ENCODE assay signal across 41 cellular contexts in the genomic region with DNA sequence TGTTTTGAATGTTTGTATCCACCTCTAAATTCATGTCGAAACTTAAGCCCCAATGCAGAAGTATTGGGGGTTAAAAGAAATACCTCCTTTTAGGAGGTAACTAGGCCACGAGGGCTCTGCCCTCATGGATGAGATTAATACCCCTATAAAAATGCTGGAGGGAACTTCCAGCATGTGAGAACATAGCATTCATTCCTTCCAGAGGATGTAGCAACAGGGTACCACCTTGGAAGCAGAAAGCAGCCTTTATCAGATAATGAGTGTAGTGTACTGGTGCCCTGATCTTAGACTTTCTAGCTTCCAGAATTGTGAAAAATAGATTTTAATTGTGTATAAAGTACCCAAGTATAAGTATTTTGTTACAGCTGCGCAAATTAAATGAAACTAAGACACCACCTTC.
"Had no signal": no experiment of that assay in that cellular context is flagged by ENCODE, and none has a peak within 500 bp of the region (broad histone marks: within the 10 kb centered on the region; RNA-seq: fewer than 3 reads in every experiment).

No MANE protein-coding gene starts in this region.

- H3K4me3 Mint-ChIP-seq: activated naive CD4-positive, alpha-beta T cell treated with anti-CD3 and anti-CD28 coated beads for 36 hours; activated naive CD4-positive, alpha-beta T cell treated with anti-CD3 and anti-CD28 coated beads, Interleukin-2, amount 10 ng/mL, durations not matched to agents 7 days and 5 days; activated naive CD4-positive, alpha-beta T cell treated with anti-CD3 and anti-CD28 coated beads, Interleukin-2, amount 50 U/mL, for 24 hours; activated naive CD8-positive, alpha-beta T cell; activated naive CD8-positive, alpha-beta T cell treated with anti-CD3 and anti-CD28 coated beads for 36 hours; activated naive CD8-positive, alpha-beta T cell treated with anti-CD3 and anti-CD28 coated beads, Interleukin-2, amount 10 ng/mL, durations not matched to agents 7 days and 5 days; activated naive CD8-positive, alpha-beta T cell treated with anti-CD3 and anti-CD28 coated beads, Interleukin-2, amount 50 U/mL, for 24 hours; activated T-cell treated with anti-CD3 and anti-CD28 coated beads, Interleukin-2, amount 50 U/mL, for 24 hours; activated T-cell treated with anti-CD3 and anti-CD28 coated beads, Interleukin-2, amount 50 U/mL, for 4 hours; activated T-cell treated with anti-CD3 and anti-CD28 coated beads, Interleukin-2, amount 50 U/mL, for 72 hours; activated T-helper 1 cell treated with anti-CD3 and anti-CD28 coated beads, Interleukin-12 subunit alpha, Interleukin-12 subunit beta, Interleukin-2, Interleukin-4 antibody, amounts not matched to agents 30 ng/mL and 10 ng/mL and 1 ng/mL, durations not matched to agents 14 hours and 24 hours and 36 hours; activated T-helper 17 cell treated with anti-CD3 and anti-CD28 coated beads, Interleukin-2, amount 50 U/mL, for 72 hours; brain; central memory CD8-positive, alpha-beta T cell had no signal

- DNase-seq: activated effector memory CD4-positive, alpha-beta T cell treated with anti-CD3 and anti-CD28 coated beads, Interleukin-2, amount 50 U/mL, for 16 hours; activated effector memory CD4-positive, alpha-beta T cell treated with Interleukin-2 at 50 U/mL for 16 hours; activated gamma-delta T cell; activated gamma-delta T cell treated with Interleukin-2 at 50 U/mL for 16 hours; activated naive CD4-positive, alpha-beta T cell; activated naive CD4-positive, alpha-beta T cell treated with anti-CD3 and anti-CD28 coated beads for 36 hours; activated naive CD4-positive, alpha-beta T cell treated with anti-CD3 and anti-CD28 coated beads, Interleukin-2, amount 10 ng/mL, durations not matched to agents 7 days and 5 days; activated naive CD4-positive, alpha-beta T cell treated with anti-CD3 and anti-CD28 coated beads, Interleukin-2, amount 50 U/mL, for 16 hours; activated naive CD4-positive, alpha-beta T cell treated with Interleukin-2 at 50 U/mL for 16 hours; activated naive CD8-positive, alpha-beta T cell treated with anti-CD3 and anti-CD28 coated beads for 36 hours; activated naive CD8-positive, alpha-beta T cell treated with anti-CD3 and anti-CD28 coated beads, Interleukin-2, amount 10 ng/mL, durations not matched to agents 7 days and 5 days; activated naive CD8-positive, alpha-beta T cell treated with anti-CD3 and anti-CD28 coated beads, Interleukin-2, amount 50 U/mL, for 24 hours; activated T-cell treated with anti-CD3 and anti-CD28 coated beads for 4 hours; activated T-cell treated with anti-CD3 and anti-CD28 coated beads, Interleukin-2, amount 50 U/mL, for 1 hour; activated T-cell treated with anti-CD3 and anti-CD28 coated beads, Interleukin-2, amount 50 U/mL, for 24 hours; activated T-cell treated with anti-CD3 and anti-CD28 coated beads, Interleukin-2, amount 50 U/mL, for 4 hours; activated T-cell treated with anti-CD3 and anti-CD28 coated beads, Interleukin-2, amount 50 U/mL, for 48 hours; activated T-cell treated with anti-CD3 and anti-CD28 coated beads, Interleukin-2, amount 50 U/mL, for 72 hours; adrenal gland; amniotic stem cell; amygdala; anterior cingulate cortex; aorta; body of pancreas; brain microvascular endothelial cell; caudate nucleus; central memory CD4-positive, alpha-beta T cell; cerebellar nuclear complex had no signal

- H3K27ac ChIP-seq: adrenal gland, ascending aorta, body of pancreas, brain microvascular endothelial cell, breast epithelium, cardiac muscle cell had no signal

- H3K27me3 Mint-ChIP-seq: activated naive CD4-positive, alpha-beta T cell treated with anti-CD3 and anti-CD28 coated beads, Interleukin-2, amount 10 ng/mL, durations not matched to agents 7 days and 5 days; activated naive CD4-positive, alpha-beta T cell treated with anti-CD3 and anti-CD28 coated beads, Interleukin-2, amount 50 U/mL, for 24 hours; activated naive CD8-positive, alpha-beta T cell; activated naive CD8-positive, alpha-beta T cell treated with anti-CD3 and anti-CD28 coated beads for 36 hours; activated naive CD8-positive, alpha-beta T cell treated with anti-CD3 and anti-CD28 coated beads, Interleukin-2, amount 10 ng/mL, durations not matched to agents 7 days and 5 days; activated naive CD8-positive, alpha-beta T cell treated with anti-CD3 and anti-CD28 coated beads, Interleukin-2, amount 50 U/mL, for 24 hours; activated T-cell treated with anti-CD3 and anti-CD28 coated beads, Interleukin-2, amount 50 U/mL, for 24 hours; brain had no signal

- H3K4me1 Mint-ChIP-seq: activated naive CD8-positive, alpha-beta T cell treated with anti-CD3 and anti-CD28 coated beads, Interleukin-2, amount 10 ng/mL, durations not matched to agents 7 days and 5 days; brain had no signal

- H3K4me1 ChIP-seq: adrenal gland, ascending aorta, body of pancreas, breast epithelium had no signal

- ATAC-seq: activated naive CD4-positive, alpha-beta T cell treated with anti-CD3 and anti-CD28 coated beads, Interleukin-2, amount 50 U/mL, for 72 hours; activated naive CD8-positive, alpha-beta T cell treated with anti-CD3 and anti-CD28 coated beads, Interleukin-2, amount 50 U/mL, for 24 hours; activated T-cell treated with anti-CD3 and anti-CD28 coated beads, Interleukin-2, amount 50 U/mL, for 4 hours; activated T-cell treated with anti-CD3 and anti-CD28 coated beads, Interleukin-2, amount 50 U/mL, for 72 hours; activated T-helper 17 cell treated with anti-CD3 and anti-CD28 coated beads, Interleukin-2, amount 50 U/mL, for 72 hours; body of pancreas had no signal

- H3K27me3 ChIP-seq: adrenal gland, ascending aorta, body of pancreas, brain microvascular endothelial cell, breast epithelium, cardiac muscle cell had no signal

- H3K36me3 ChIP-seq: adrenal gland, ascending aorta, brain microvascular endothelial cell, breast epithelium, cardiac muscle cell had no signal

- FAIRE-seq: astrocyte, bronchial epithelial cell had no signal

- H3K27ac Mint-ChIP-seq: activated naive CD4-positive, alpha-beta T cell treated with anti-CD3 and anti-CD28 coated beads for 36 hours; activated naive CD4-positive, alpha-beta T cell treated with anti-CD3 and anti-CD28 coated beads, Interleukin-2, amount 10 ng/mL, durations not matched to agents 7 days and 5 days; activated naive CD4-positive, alpha-beta T cell treated with anti-CD3 and anti-CD28 coated beads, Interleukin-2, amount 50 U/mL, for 24 hours; activated naive CD4-positive, alpha-beta T cell treated with anti-CD3 and anti-CD28 coated beads, Interleukin-2, amount 50 U/mL, for 72 hours; activated naive CD8-positive, alpha-beta T cell; activated naive CD8-positive, alpha-beta T cell treated with anti-CD3 and anti-CD28 coated beads for 36 hours; activated naive CD8-positive, alpha-beta T cell treated with anti-CD3 and anti-CD28 coated beads, Interleukin-2, amount 10 ng/mL, durations not matched to agents 7 days and 5 days; activated naive CD8-positive, alpha-beta T cell treated with anti-CD3 and anti-CD28 coated beads, Interleukin-2, amount 50 U/mL, for 24 hours; activated T-cell treated with anti-CD3 and anti-CD28 coated beads, Interleukin-2, amount 50 U/mL, for 24 hours; activated T-cell treated with anti-CD3 and anti-CD28 coated beads, Interleukin-2, amount 50 U/mL, for 72 hours; activated T-helper 1 cell treated with anti-CD3 and anti-CD28 coated beads, Interleukin-12 subunit alpha, Interleukin-12 subunit beta, Interleukin-2, Interleukin-4 antibody, amounts not matched to agents 30 ng/mL and 10 ng/mL and 1 ng/mL, durations not matched to agents 14 hours and 24 hours and 36 hours; activated T-helper 17 cell treated with anti-CD3 and anti-CD28 coated beads, Interleukin-2, amount 50 U/mL, for 72 hours; activated T-helper 2 cell treated with anti-CD3 and anti-CD28 coated beads, Interferon-gamma antibody, Interleukin-2, Interleukin-4, amounts not matched to agents 10 μg/mL and 5 μg/mL and 100 μg/mL, durations not matched to agents 14 hours and 24 hours and 36 hours had no signal

- H3K4me3 ChIP-seq: adrenal gland, ascending aorta, body of pancreas, breast epithelium, cardiac muscle cell had no signal

- H3K9me3 ChIP-seq: adrenal gland, ascending aorta, body of pancreas had no signal
